Comparison of ENCODE assay signal across 1 cellular context in genomic region chr1:55428944-55429931, GRCh38.
TF ChIP-seq lines count a peak whose summit lies in the region.

No MANE protein-coding gene starts in this region.

TF ChIP-seq in HepG2, 621 proteins besides CTCF, POLR2A, EP300 and RAD21 (continued from another document and continues in another):
- TF ChIP-seq HHEX (CRISPR knock-in tag; IDR thresholded peaks at IDR 0.05) (peak; percentile 89), SATB2 (CRISPR knock-in tag; IDR thresholded peaks at IDR 0.05) (no peak), ZNF720 (CRISPR knock-in tag; IDR thresholded peaks at IDR 0.05) (no peak), ATF6 (CRISPR knock-in tag; conservative IDR thresholded peaks at IDR 0.05) (no peak), RCOR2 (CRISPR knock-in tag; IDR thresholded peaks at IDR 0.05) (peak; percentile 94), ZFP37 (CRISPR knock-in tag; IDR thresholded peaks at IDR 0.05; ENCODE audit: borderline replicate concordance) (no peak), ZNF629 (CRISPR knock-in tag; conservative IDR thresholded peaks at IDR 0.05) (peak; percentile 95), CREB1 (IDR thresholded peaks at IDR 0.05) (peak; percentile 91), CREB1 (CRISPR knock-in tag; IDR thresholded peaks at IDR 0.05) (peak; percentile 96), ZNF142 (CRISPR knock-in tag; IDR thresholded peaks at IDR 0.05) (peak; percentile 18; the same call in 1 of the 2 replicates), ATM (IDR thresholded peaks at IDR 0.05; ENCODE audit: borderline replicate concordance) (no peak), ZFP1 (CRISPR knock-in tag; IDR thresholded peaks at IDR 0.05) (peak; percentile 73), ZNF207 (IDR thresholded peaks at IDR 0.05; ENCODE audit: borderline replicate concordance) (no peak), NR1H2 (CRISPR knock-in tag; IDR thresholded peaks at IDR 0.05; ENCODE audit: borderline replicate concordance, low read depth) (no peak), ZNF574 (CRISPR knock-in tag; IDR thresholded peaks at IDR 0.05) (0 out of 2 replicates have a peak, but pooled peaks have one; percentile 47), ZNF12 (CRISPR knock-in tag; IDR thresholded peaks at IDR 0.05) (peak; percentile 41; the same call in 1 of the 2 replicates), ZNF18 (CRISPR knock-in tag; IDR thresholded peaks at IDR 0.05; ENCODE audit: insufficient replicate concordance) (peak; percentile 61), AKNA (CRISPR knock-in tag; IDR thresholded peaks at IDR 0.05; ENCODE audit: borderline replicate concordance) (no peak), ZMAT3 (CRISPR knock-in tag; conservative IDR thresholded peaks at IDR 0.05) (no peak), THRA (CRISPR knock-in tag; IDR thresholded peaks at IDR 0.05; ENCODE audit: borderline replicate concordance) (peak; percentile 99), HOXA9 (CRISPR knock-in tag; IDR thresholded peaks at IDR 0.05; ENCODE audit: borderline replicate concordance) (no peak), TRIM22 (IDR thresholded peaks at IDR 0.05) (no peak), TCF7L2 (IDR thresholded peaks at IDR 0.05; ENCODE audit: low read depth, low read length) (peak; percentile 92), ZNF646 (CRISPR knock-in tag; IDR thresholded peaks at IDR 0.05) (no peak), ZNF160 (CRISPR knock-in tag; IDR thresholded peaks at IDR 0.05) (no peak)
